ENCODE assay signal across 2 cellular contexts in genomic region chr22:46749682-46750529, GRCh38.
TF ChIP-seq lines count a peak whose summit lies in the region.

No MANE protein-coding gene starts in this region.

TF ChIP-seq in IMR-90, 13 proteins besides CTCF, POLR2A, EP300 and RAD21:
- no peak for TF ChIP-seq USF2 (IDR thresholded peaks at IDR 0.05; ENCODE audit: low read depth, low read length)
- no peak for TF ChIP-seq NFE2L2 (IDR thresholded peaks at IDR 0.05; ENCODE audit: low read depth, low read length)
- TF ChIP-seq MAZ (IDR thresholded peaks at IDR 0.05; ENCODE audit: borderline replicate concordance, low read depth, low read length): no peak
- no peak for TF ChIP-seq FOS (IDR thresholded peaks at IDR 0.05; ENCODE audit: low read depth, low read length)
- no peak for TF ChIP-seq MXI1 (IDR thresholded peaks at IDR 0.05; ENCODE audit: borderline replicate concordance, low read depth, low read length)
- TF ChIP-seq, protein P1, sequence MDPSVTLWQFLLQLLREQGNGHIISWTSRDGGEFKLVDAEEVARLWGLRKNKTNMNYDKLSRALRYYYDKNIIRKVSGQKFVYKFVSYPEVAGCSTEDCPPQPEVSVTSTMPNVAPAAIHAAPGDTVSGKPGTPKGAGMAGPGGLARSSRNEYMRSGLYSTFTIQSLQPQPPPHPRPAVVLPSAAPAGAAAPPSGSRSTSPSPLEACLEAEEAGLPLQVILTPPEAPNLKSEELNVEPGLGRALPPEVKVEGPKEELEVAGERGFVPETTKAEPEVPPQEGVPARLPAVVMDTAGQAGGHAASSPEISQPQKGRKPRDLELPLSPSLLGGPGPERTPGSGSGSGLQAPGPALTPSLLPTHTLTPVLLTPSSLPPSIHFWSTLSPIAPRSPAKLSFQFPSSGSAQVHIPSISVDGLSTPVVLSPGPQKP (IDR thresholded peaks at IDR 0.05; ENCODE audit: borderline replicate concordance, low read depth, low read length): no peak

TF ChIP-seq in GM23338, 12 proteins besides CTCF, POLR2A, EP300 and RAD21:
- no peak for TF ChIP-seq POLR2AphosphoS5 (IDR thresholded peaks at IDR 0.05; ENCODE audit: low read depth)
- TF ChIP-seq NANOG (IDR thresholded peaks at IDR 0.05; ENCODE audit: borderline replicate concordance): no peak
- no peak for TF ChIP-seq EZH2phosphoT487 (IDR thresholded peaks at IDR 0.05; ENCODE audit: unreplicated experiment)
- no peak for TF ChIP-seq STAT1 (IDR thresholded peaks at IDR 0.05; ENCODE audit: unreplicated experiment)
- no peak for TF ChIP-seq EZH2 (IDR thresholded peaks at IDR 0.05; ENCODE audit: low read depth, unreplicated experiment)
- TF ChIP-seq CREB1 (CRISPR knock-in tag; IDR thresholded peaks at IDR 0.05; ENCODE audit: low read depth): no peak
- no peak for TF ChIP-seq JUNB (IDR thresholded peaks at IDR 0.05; ENCODE audit: unreplicated experiment)
- no peak for TF ChIP-seq ZNF114 (CRISPR knock-in tag; IDR thresholded peaks at IDR 0.05)
- no peak for TF ChIP-seq ZNF331 (CRISPR knock-in tag; IDR thresholded peaks at IDR 0.05; ENCODE audit: low read depth)
- TF ChIP-seq ZNF462 (CRISPR knock-in tag; IDR thresholded peaks at IDR 0.05): no peak
- TF ChIP-seq ETS1 (IDR thresholded peaks at IDR 0.05): no peak
- TF ChIP-seq REST (IDR thresholded peaks at IDR 0.05; ENCODE audit: unreplicated experiment): no peak
TF ChIP-seq in GM23338: peak in this region for 0.
